ENCODE assay signal across 13 cellular contexts in genomic region chr1:1295154-1295923, GRCh38. TPM values are rescaled to one million over a fixed set of nuclear protein-coding genes. Genes with fewer than 3 reads are reported as not detected.
DNase-seq lines count a peak whose midpoint lies in the region; ATAC-seq, FAIRE-seq and TF ChIP-seq lines count a peak whose summit lies in the region.
"Had no signal": no experiment of that assay in that cellular context is flagged by ENCODE, and none has a peak within 500 bp of the region (broad histone marks: within the 10 kb centered on the region; RNA-seq: fewer than 3 reads in every experiment).

No MANE protein-coding gene starts in this region.

- 98% methylated on average over 22 of the region's 35 CpGs for WGBS in HepG2 (ENCODE audit: low lambda C conversion rate)

- DNase-seq in RWPE1 (ENCODE audit: low spot score) (no peak), HepG2 (ENCODE audit: low spot score) (no peak)
- DNase-seq: CD4-positive, CD25-positive, alpha-beta regulatory T cell; H9; KBM-7; NCI-H1092; NCI-H1694 treated with DMSO at 0.1 percent for 48 hours; NCI-H446 treated with DMSO at 0.1 percent for 48 hours; NCI-H774; SHP77 had no signal

- POLR2A ChIA-PET in RWPE1 (lab: Yijun Ruan, JAX; ENCODE audit: low non-redundant PET) (no interaction called here), HepG2 (lab: Yijun Ruan, JAX) (no interaction called here)

- H3K36me3 ChIP-seq in HepG2 (replicated peaks in 1 of 2; ENCODE audit: control insufficient read depth in 1 of 2, insufficient read depth in 2 of 2, low read length in 2 of 2), result no peaks in the 10 kb centered on the region; a peak in 1 of 5 replicates

- BruUV-seq in HepG2 (replicated peaks; lab: Mats Ljungman, UMichigan), result no TSS peak

- no peak overlapping the region for H2AFZ ChIP-seq in HepG2 (ENCODE audit: low read length)

- H3K27ac ChIP-seq in RWPE1 (peak overlapping the region; percentile 37), HepG2 (ENCODE audit: extremely low read length, insufficient read depth, low read length) (no peak overlapping the region)
- H3K27ac ChIP-seq: A549 had no signal

- no peak for TF ChIP-seq RAD21 in HepG2 (CRISPR knock-in tag; IDR thresholded peaks at IDR 0.05)

- H3K4me2 ChIP-seq in HepG2 (ENCODE audit: low read depth, low read length), result no peak overlapping the region
- H3K4me2 ChIP-seq: A549 had no signal

- in situ Hi-C loops in HepG2 (cut with HindIII; ENCODE audit: extremely low pct_ligation_motif_present, low pct_unique_long_range_greater_than_20kb), result no loop called here

- CTCF ChIA-PET in RWPE1 (lab: Yijun Ruan, JAX), result interaction anchor here (1.0 kb wide), 1 partner anchor 31 kb away, joined by 3 read pairs; no protein-coding TSS in a partner anchor
- CTCF ChIA-PET in HepG2 (lab: Yijun Ruan, JAX; ENCODE audit: low intra/inter-chr PET ratio, low total read pairs), result no interaction called here

- no peaks in the 10 kb centered on the region; a peak in 1 of 5 replicates for H3K27me3 ChIP-seq in HepG2 (ENCODE audit: control insufficient read depth in 1 of 2, insufficient read depth in 2 of 2, low read length in 2 of 2)

- no peaks in the 10 kb centered on the region for H3K79me2 ChIP-seq in HepG2 (ENCODE audit: insufficient read depth, low read length)

- no peak for TF ChIP-seq POLR2A in HepG2 (IDR thresholded peaks at IDR 0.05; ENCODE audit: insufficient read depth in 1 of 2, low read depth in 2 of 2, low read length in 2 of 2)

- intact Hi-C loops in HepG2 (cut with micrococcal nuclease; ENCODE audit: unreplicated experiment), result no loop called here

- H3K9me3 ChIP-seq in HepG2 (ENCODE audit: low read length), result no peaks in the 10 kb centered on the region
- H3K9me3 ChIP-seq: A549 had no signal

- no peak for ATAC-seq in HepG2
- ATAC-seq: A549, Panc1 had no signal

- no peak for TF ChIP-seq EP300 in HepG2 (IDR thresholded peaks at IDR 0.05; ENCODE audit: low read depth in 2 of 2, low read length in 2 of 2)
- no peak for TF ChIP-seq EP300 in HepG2 (CRISPR knock-in tag; IDR thresholded peaks at IDR 0.05; ENCODE audit: borderline replicate concordance)

- TF ChIP-seq CTCF in RWPE1 (conservative IDR thresholded peaks at IDR 0.05; ENCODE audit: low read depth), result no peak
- TF ChIP-seq CTCF in HepG2 (CRISPR knock-in tag; IDR thresholded peaks at IDR 0.05), result no peak

- peaks cover 4% of the 10 kb centered on the region; the same call in 1 of the 2 replicates for H3K4me1 ChIP-seq in HepG2 (ENCODE audit: insufficient read depth, low read length)
- H3K4me1 ChIP-seq: A549 had no signal

- H3K4me3 ChIP-seq in HepG2 (replicated peaks in 1 of 3; ENCODE audit: insufficient read depth in 1 of 3, low read depth in 2 of 3, low read length in 3 of 3), result no peak overlapping the region
- H3K4me3 ChIP-seq: A549 had no signal

- FAIRE-seq in HepG2 (lab: Jason Lieb, UNC), result no peak
- FAIRE-seq: A549, HTR-8/SVneo had no signal

- no peaks in the 10 kb centered on the region for H4K20me1 ChIP-seq in HepG2 (ENCODE audit: insufficient read depth, low read length)

- no peak overlapping the region for H3K9ac ChIP-seq in HepG2 (ENCODE audit: insufficient read depth, low read depth, low read length)

RNA-seq across cellular contexts. Expression of gene ACAP3, which starts 12.4 kb away (rescaled TPM):
- 16.4 and 29.4 TPM in 2 replicates for total RNA-seq in HepG2 (2016; rRNA removed; fragmentation: Illumina TruSeq; extraction: Trizol)
- total RNA-seq in HepG2 (2016; cell fraction: cytosol; rRNA removed; fragmentation: Illumina TruSeq; extraction: Trizol; ENCODE audit: low read depth), result 10.4 and 10.9 TPM in 2 replicates
- 13.5 and 33.2 TPM in 2 replicates for total RNA-seq in HepG2 (2016; cell fraction: insoluble cytoplasmic fraction; rRNA removed; fragmentation: Illumina TruSeq; extraction: Trizol)
- total RNA-seq in HepG2 (2016; cell fraction: membrane; rRNA removed; fragmentation: Illumina TruSeq; extraction: Trizol), result 10.5 and 11.3 TPM in 2 replicates
- total RNA-seq in HepG2 (2016; cell fraction: nucleus; rRNA removed; fragmentation: Illumina TruSeq; extraction: Trizol), result 35.1 and 37.0 TPM in 2 replicates
- 50.8 and 56.3 TPM in 2 replicates for polyA plus RNA-seq in HepG2 (2011; rRNA removed)
- 13.0 and 18.3 TPM in 2 replicates for polyA plus RNA-seq in HepG2 (2011; cell fraction: cytosol; rRNA removed)
- polyA plus RNA-seq in HepG2 (2011; cell fraction: nucleus; rRNA removed), result 917 and 1,082 TPM in 2 replicates
- 32.6 and 50.5 TPM in 2 replicates for polyA plus RNA-seq in HepG2 (2012)
- polyA plus RNA-seq in HepG2 (2016; cell fraction: cytosol; fragmentation: Illumina TruSeq; extraction: Trizol; ENCODE audit: low read depth), result 2.3 and 2.4 TPM in 2 replicates
- polyA plus RNA-seq in HepG2 (2016; cell fraction: insoluble cytoplasmic fraction; fragmentation: Illumina TruSeq; extraction: Trizol; ENCODE audit: low read depth), result 11.7 and 14.4 TPM in 2 replicates
- polyA plus RNA-seq in HepG2 (2016; cell fraction: membrane; fragmentation: Illumina TruSeq; extraction: Trizol; ENCODE audit: low read depth), result 6.7 and 8.0 TPM in 2 replicates
- 144 and 162 TPM in 2 replicates for polyA plus RNA-seq in HepG2 (2016; cell fraction: nucleus; fragmentation: Illumina TruSeq; extraction: Trizol; ENCODE audit: insufficient read depth, low read depth)
- polyA minus RNA-seq in HepG2 (2011; rRNA and poly(A)+ RNA removed; ENCODE audit: low replicate concordance), result 19.2 and 70.6 TPM in 2 replicates
- 16.2 and 18.0 TPM in 2 replicates for polyA minus RNA-seq in HepG2 (2011; cell fraction: cytosol; rRNA and poly(A)+ RNA removed)
- polyA minus RNA-seq in HepG2 (2011; cell fraction: nucleus; rRNA and poly(A)+ RNA removed), result 47.0 and 52.1 TPM in 2 replicates

RNA-seq across cellular contexts. Expression of gene PUSL1, which starts 13.1 kb away (rescaled TPM):
- total RNA-seq in HepG2 (2016; rRNA removed; fragmentation: Illumina TruSeq; extraction: Trizol), result 21.7 and 22.2 TPM in 2 replicates
- total RNA-seq in HepG2 (2016; cell fraction: cytosol; rRNA removed; fragmentation: Illumina TruSeq; extraction: Trizol; ENCODE audit: low read depth), result 24.8 and 28.1 TPM in 2 replicates
- 20.1 and 22.6 TPM in 2 replicates for total RNA-seq in HepG2 (2016; cell fraction: insoluble cytoplasmic fraction; rRNA removed; fragmentation: Illumina TruSeq; extraction: Trizol)
- 31.7 and 36.4 TPM in 2 replicates for total RNA-seq in HepG2 (2016; cell fraction: membrane; rRNA removed; fragmentation: Illumina TruSeq; extraction: Trizol)
- total RNA-seq in HepG2 (2016; cell fraction: nucleus; rRNA removed; fragmentation: Illumina TruSeq; extraction: Trizol), result 11.4 and 12.3 TPM in 2 replicates
- polyA plus RNA-seq in HepG2 (2011; rRNA removed), result 8.3 and 9.8 TPM in 2 replicates
- polyA plus RNA-seq in HepG2 (2011; cell fraction: cytosol; rRNA removed), result 7.8 and 16.6 TPM in 2 replicates
- 25.8 and 26.1 TPM in 2 replicates for polyA plus RNA-seq in HepG2 (2011; cell fraction: nucleus; rRNA removed)
- polyA plus RNA-seq in HepG2 (2012), result 3.8 and 6.3 TPM in 2 replicates
- 31.1 and 33.4 TPM in 2 replicates for polyA plus RNA-seq in HepG2 (2016; cell fraction: cytosol; fragmentation: Illumina TruSeq; extraction: Trizol; ENCODE audit: low read depth)
- 23.1 and 24.5 TPM in 2 replicates for polyA plus RNA-seq in HepG2 (2016; cell fraction: insoluble cytoplasmic fraction; fragmentation: Illumina TruSeq; extraction: Trizol; ENCODE audit: low read depth)
- polyA plus RNA-seq in HepG2 (2016; cell fraction: membrane; fragmentation: Illumina TruSeq; extraction: Trizol; ENCODE audit: low read depth), result 29.1 and 32.2 TPM in 2 replicates
- 20.2 and 22.1 TPM in 2 replicates for polyA plus RNA-seq in HepG2 (2016; cell fraction: nucleus; fragmentation: Illumina TruSeq; extraction: Trizol; ENCODE audit: insufficient read depth, low read depth)
- 13.5 and 21.4 TPM in 2 replicates for polyA minus RNA-seq in HepG2 (2011; rRNA and poly(A)+ RNA removed; ENCODE audit: low replicate concordance)
- 5.6 and 5.9 TPM in 2 replicates for polyA minus RNA-seq in HepG2 (2011; cell fraction: cytosol; rRNA and poly(A)+ RNA removed)
- polyA minus RNA-seq in HepG2 (2011; cell fraction: nucleus; rRNA and poly(A)+ RNA removed), result 6.5 and 9.0 TPM in 2 replicates

RNA-seq across cellular contexts. Expression of gene SCNN1D, which starts 15.1 kb away (rescaled TPM):
- total RNA-seq in HepG2 (2016; rRNA removed; fragmentation: Illumina TruSeq; extraction: Trizol), result 0.93 and 2.6 TPM in 2 replicates
- total RNA-seq in HepG2 (2016; cell fraction: cytosol; rRNA removed; fragmentation: Illumina TruSeq; extraction: Trizol; ENCODE audit: low read depth), result 1.3 and 1.5 TPM in 2 replicates
- 0.73 and 3.1 TPM in 2 replicates for total RNA-seq in HepG2 (2016; cell fraction: insoluble cytoplasmic fraction; rRNA removed; fragmentation: Illumina TruSeq; extraction: Trizol)
- total RNA-seq in HepG2 (2016; cell fraction: membrane; rRNA removed; fragmentation: Illumina TruSeq; extraction: Trizol), result 1.5 and 1.9 TPM in 2 replicates
- total RNA-seq in HepG2 (2016; cell fraction: nucleus; rRNA removed; fragmentation: Illumina TruSeq; extraction: Trizol), result 3.1 and 3.8 TPM in 2 replicates
- 2.3 and 4.7 TPM in 2 replicates for polyA plus RNA-seq in HepG2 (2011; rRNA removed)
- polyA plus RNA-seq in HepG2 (2011; cell fraction: cytosol; rRNA removed), result 0.92 and 1.7 TPM in 2 replicates
- polyA plus RNA-seq in HepG2 (2011; cell fraction: nucleus; rRNA removed), result 68.0 and 74.7 TPM in 2 replicates
- polyA plus RNA-seq in HepG2 (2012), result 1.8 and 2.2 TPM in 2 replicates
- polyA plus RNA-seq in HepG2 (2016; cell fraction: cytosol; fragmentation: Illumina TruSeq; extraction: Trizol; ENCODE audit: low read depth), result 1.1 and 1.2 TPM in 2 replicates
- 0.84 and 1.3 TPM in 2 replicates for polyA plus RNA-seq in HepG2 (2016; cell fraction: insoluble cytoplasmic fraction; fragmentation: Illumina TruSeq; extraction: Trizol; ENCODE audit: low read depth)
- polyA plus RNA-seq in HepG2 (2016; cell fraction: membrane; fragmentation: Illumina TruSeq; extraction: Trizol; ENCODE audit: low read depth), result 0.98 and 1.3 TPM in 2 replicates
- polyA plus RNA-seq in HepG2 (2016; cell fraction: nucleus; fragmentation: Illumina TruSeq; extraction: Trizol; ENCODE audit: insufficient read depth, low read depth), result 12.7 and 13.3 TPM in 2 replicates
- polyA minus RNA-seq in HepG2 (2011; rRNA and poly(A)+ RNA removed; ENCODE audit: low replicate concordance), result 0.30 and 1.8 TPM in 2 replicates
- 0.59 and 1.4 TPM in 2 replicates for polyA minus RNA-seq in HepG2 (2011; cell fraction: cytosol; rRNA and poly(A)+ RNA removed)
- polyA minus RNA-seq in HepG2 (2011; cell fraction: nucleus; rRNA and poly(A)+ RNA removed), result 1.9 and 2.9 TPM in 2 replicates
- polyA plus RNA-seq: CD4-positive, CD25-positive, alpha-beta regulatory T cell had no signal

RNA-seq across cellular contexts. Expression of gene UBE2J2, which starts 21.7 kb away (rescaled TPM):
- 22.1 and 29.4 TPM in 2 replicates for total RNA-seq in HepG2 (2016; rRNA removed; fragmentation: Illumina TruSeq; extraction: Trizol)
- 19.3 and 24.9 TPM in 2 replicates for total RNA-seq in HepG2 (2016; cell fraction: cytosol; rRNA removed; fragmentation: Illumina TruSeq; extraction: Trizol; ENCODE audit: low read depth)
- 21.8 and 31.9 TPM in 2 replicates for total RNA-seq in HepG2 (2016; cell fraction: insoluble cytoplasmic fraction; rRNA removed; fragmentation: Illumina TruSeq; extraction: Trizol)
- 32.2 and 38.5 TPM in 2 replicates for total RNA-seq in HepG2 (2016; cell fraction: membrane; rRNA removed; fragmentation: Illumina TruSeq; extraction: Trizol)
- 23.9 and 27.0 TPM in 2 replicates for total RNA-seq in HepG2 (2016; cell fraction: nucleus; rRNA removed; fragmentation: Illumina TruSeq; extraction: Trizol)
- polyA plus RNA-seq in HepG2 (2011; rRNA removed), result 25.4 and 28.8 TPM in 2 replicates
- polyA plus RNA-seq in HepG2 (2011; cell fraction: cytosol; rRNA removed), result 25.8 and 32.1 TPM in 2 replicates
- polyA plus RNA-seq in HepG2 (2011; cell fraction: nucleus; rRNA removed), result 48.5 and 56.3 TPM in 2 replicates
- 31.0 and 32.3 TPM in 2 replicates for polyA plus RNA-seq in HepG2 (2012)
- polyA plus RNA-seq in HepG2 (2016; cell fraction: cytosol; fragmentation: Illumina TruSeq; extraction: Trizol; ENCODE audit: low read depth), result 26.4 and 36.1 TPM in 2 replicates
- polyA plus RNA-seq in HepG2 (2016; cell fraction: insoluble cytoplasmic fraction; fragmentation: Illumina TruSeq; extraction: Trizol; ENCODE audit: low read depth), result 38.0 and 48.6 TPM in 2 replicates
- 40.9 and 46.8 TPM in 2 replicates for polyA plus RNA-seq in HepG2 (2016; cell fraction: membrane; fragmentation: Illumina TruSeq; extraction: Trizol; ENCODE audit: low read depth)
- 70.6 and 77.2 TPM in 2 replicates for polyA plus RNA-seq in HepG2 (2016; cell fraction: nucleus; fragmentation: Illumina TruSeq; extraction: Trizol; ENCODE audit: insufficient read depth, low read depth)
- polyA minus RNA-seq in HepG2 (2011; rRNA and poly(A)+ RNA removed; ENCODE audit: low replicate concordance), result 19.8 and 25.0 TPM in 2 replicates
- polyA minus RNA-seq in HepG2 (2011; cell fraction: cytosol; rRNA and poly(A)+ RNA removed), result 15.5 and 16.0 TPM in 2 replicates
- polyA minus RNA-seq in HepG2 (2011; cell fraction: nucleus; rRNA and poly(A)+ RNA removed), result 18.6 and 26.4 TPM in 2 replicates

RNA-seq across cellular contexts. Expression of gene INTS11, which starts 29.1 kb away (rescaled TPM):
- 46.4 and 52.8 TPM in 2 replicates for total RNA-seq in HepG2 (2016; rRNA removed; fragmentation: Illumina TruSeq; extraction: Trizol)
- total RNA-seq in HepG2 (2016; cell fraction: cytosol; rRNA removed; fragmentation: Illumina TruSeq; extraction: Trizol; ENCODE audit: low read depth), result 23.1 and 23.4 TPM in 2 replicates
- total RNA-seq in HepG2 (2016; cell fraction: insoluble cytoplasmic fraction; rRNA removed; fragmentation: Illumina TruSeq; extraction: Trizol), result 37.6 and 53.6 TPM in 2 replicates
- total RNA-seq in HepG2 (2016; cell fraction: membrane; rRNA removed; fragmentation: Illumina TruSeq; extraction: Trizol), result 22.1 and 22.9 TPM in 2 replicates
- 43.7 and 54.4 TPM in 2 replicates for total RNA-seq in HepG2 (2016; cell fraction: nucleus; rRNA removed; fragmentation: Illumina TruSeq; extraction: Trizol)
- polyA plus RNA-seq in HepG2 (2011; rRNA removed), result 94.8 and 104 TPM in 2 replicates
- 80.0 and 107 TPM in 2 replicates for polyA plus RNA-seq in HepG2 (2011; cell fraction: cytosol; rRNA removed)
- 412 and 553 TPM in 2 replicates for polyA plus RNA-seq in HepG2 (2011; cell fraction: nucleus; rRNA removed)
- 69.0 and 86.1 TPM in 2 replicates for polyA plus RNA-seq in HepG2 (2012)
- polyA plus RNA-seq in HepG2 (2016; cell fraction: cytosol; fragmentation: Illumina TruSeq; extraction: Trizol; ENCODE audit: low read depth), result 11.0 and 11.1 TPM in 2 replicates
- 38.3 and 53.4 TPM in 2 replicates for polyA plus RNA-seq in HepG2 (2016; cell fraction: insoluble cytoplasmic fraction; fragmentation: Illumina TruSeq; extraction: Trizol; ENCODE audit: low read depth)
- 14.8 and 15.0 TPM in 2 replicates for polyA plus RNA-seq in HepG2 (2016; cell fraction: membrane; fragmentation: Illumina TruSeq; extraction: Trizol; ENCODE audit: low read depth)
- 173 and 181 TPM in 2 replicates for polyA plus RNA-seq in HepG2 (2016; cell fraction: nucleus; fragmentation: Illumina TruSeq; extraction: Trizol; ENCODE audit: insufficient read depth, low read depth)
- polyA minus RNA-seq in HepG2 (2011; rRNA and poly(A)+ RNA removed; ENCODE audit: low replicate concordance), result 120 and 176 TPM in 2 replicates
- polyA minus RNA-seq in HepG2 (2011; cell fraction: cytosol; rRNA and poly(A)+ RNA removed), result 37.5 and 38.1 TPM in 2 replicates
- polyA minus RNA-seq in HepG2 (2011; cell fraction: nucleus; rRNA and poly(A)+ RNA removed), result 64.4 and 69.0 TPM in 2 replicates
